ENCODE assay signal across 14 cellular contexts in the genomic region with DNA sequence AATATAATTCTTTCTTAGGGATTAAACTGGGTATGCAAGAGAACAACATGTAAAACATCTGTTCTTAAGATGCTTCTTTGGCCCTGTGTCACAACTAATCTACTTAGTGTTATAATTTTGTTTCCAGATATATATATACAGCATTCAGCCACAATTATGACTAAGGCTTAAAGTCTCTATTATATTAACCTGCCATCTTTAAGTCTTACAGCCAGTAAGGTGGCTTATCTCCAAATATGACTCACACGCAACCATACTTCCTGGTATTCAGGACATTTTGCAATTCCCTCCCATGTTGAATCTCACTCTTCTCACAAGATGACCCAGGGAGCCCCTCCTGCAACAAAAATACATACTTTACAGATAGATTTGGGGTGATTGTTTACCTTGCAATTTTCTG. TPM values are rescaled to one million over a fixed set of nuclear protein-coding genes. Genes with fewer than 3 reads are reported as not detected.
DNase-seq lines count a peak whose midpoint lies in the region; ATAC-seq and TF ChIP-seq lines count a peak whose summit lies in the region.
"Had no signal": no experiment of that assay in that cellular context is flagged by ENCODE, and none has a peak within 500 bp of the region (broad histone marks: within the 10 kb centered on the region; RNA-seq: fewer than 3 reads in every experiment).

No MANE protein-coding gene starts in this region.

- H3K9ac ChIP-seq in mesendoderm (ENCODE audit: low read length), result no peak overlapping the region

- H3K79me1 ChIP-seq in mesendoderm (ENCODE audit: low read length), result no peaks in the 10 kb centered on the region

- H3K4me1 Mint-ChIP-seq in activated naive CD8-positive, alpha-beta T cell treated with anti-CD3 and anti-CD28 coated beads, Interleukin-2, amount 50 U/mL, for 24 hours, result peaks cover 4% of the 10 kb centered on the region
- H3K4me1 Mint-ChIP-seq: natural killer cell had no signal

- no peak overlapping the region for H3K27ac Mint-ChIP-seq in activated naive CD8-positive, alpha-beta T cell treated with anti-CD3 and anti-CD28 coated beads, Interleukin-2, amount 50 U/mL, for 24 hours
- H3K27ac Mint-ChIP-seq: natural killer cell had no signal

- H3K4ac ChIP-seq in mesendoderm (ENCODE audit: low read depth, low read length), result no peak overlapping the region

- H3K79me2 ChIP-seq in mesendoderm (ENCODE audit: control insufficient read depth, insufficient read depth, low read length), result no peaks in the 10 kb centered on the region

- no peak overlapping the region for H3K4me2 ChIP-seq in mesendoderm (ENCODE audit: low read length)

- TF ChIP-seq CTCF in brain microvascular endothelial cell (IDR thresholded peaks at IDR 0.05; ENCODE audit: low read depth, low read length, missing control alignments) (no peak), ovary (IDR thresholded peaks at IDR 0.05) (no peak)

- ATAC-seq in activated naive CD8-positive, alpha-beta T cell treated with anti-CD3 and anti-CD28 coated beads, Interleukin-2, amount 50 U/mL, for 24 hours, result no peak
- no peak for ATAC-seq in GM19324 (IDR thresholded peaks at IDR 0.05; ENCODE audit: low FRiP score, unreplicated experiment)
- ATAC-seq: GM12878, natural killer cell had no signal

- H3K56ac ChIP-seq in mesendoderm (ENCODE audit: low read length), result no peak overlapping the region

- H4K5ac ChIP-seq in mesendoderm (ENCODE audit: low read length), result no peak overlapping the region

- TF ChIP-seq EP300 in ovary (IDR thresholded peaks at IDR 0.05), result no peak

- H2BK5ac ChIP-seq in mesendoderm (ENCODE audit: low read length), result no peak overlapping the region

- no peaks in the 10 kb centered on the region for H3K36me3 ChIP-seq in brain microvascular endothelial cell (replicated peaks)
- H3K36me3 ChIP-seq in mesendoderm (ENCODE audit: control insufficient read depth, insufficient read depth, low read length), result no peaks in the 10 kb centered on the region
- no peaks in the 10 kb centered on the region for H3K36me3 ChIP-seq in ovary

- H3K27ac ChIP-seq in brain microvascular endothelial cell (no peak overlapping the region), mesendoderm (ENCODE audit: low read depth, low read length) (no peak overlapping the region), ovary (no peak overlapping the region)
- H3K27ac ChIP-seq: skin epidermis had no signal

- no peaks in the 10 kb centered on the region for H3K9me3 Mint-ChIP-seq in activated naive CD8-positive, alpha-beta T cell treated with anti-CD3 and anti-CD28 coated beads, Interleukin-2, amount 50 U/mL, for 24 hours
- H3K9me3 Mint-ChIP-seq: natural killer cell had no signal

- intact Hi-C loops in ovary (cut with DNase I), result no loop called here

- H3K4me1 ChIP-seq in mesendoderm (ENCODE audit: control insufficient read depth, low read depth, low read length) (peaks cover 4% of the 10 kb centered on the region), ovary (ENCODE audit: insufficient read depth) (no peaks in the 10 kb centered on the region)
- H3K4me1 ChIP-seq: Caco-2 had no signal

- H3K27me3 ChIP-seq in brain microvascular endothelial cell (replicated peaks), result no peaks in the 10 kb centered on the region
- no peaks in the 10 kb centered on the region for H3K27me3 ChIP-seq in mesendoderm (ENCODE audit: insufficient read depth, low read length, poor library complexity)
- H3K27me3 ChIP-seq in ovary, result no peaks in the 10 kb centered on the region

- H3K23ac ChIP-seq in mesendoderm (ENCODE audit: low read length), result no peak overlapping the region

- no peak overlapping the region for H4K8ac ChIP-seq in mesendoderm (ENCODE audit: low read depth, low read length)

- peak overlapping the region; percentile 57 for H2BK15ac ChIP-seq in mesendoderm (replicated peaks; ENCODE audit: low read depth)

- H3K18ac ChIP-seq in mesendoderm (ENCODE audit: low read length), result no peak overlapping the region

- H3K36me3 Mint-ChIP-seq in activated naive CD8-positive, alpha-beta T cell treated with anti-CD3 and anti-CD28 coated beads, Interleukin-2, amount 50 U/mL, for 24 hours (ENCODE audit: low read depth), result no peaks in the 10 kb centered on the region
- H3K36me3 Mint-ChIP-seq: natural killer cell had no signal

- WGBS in mesendoderm (ENCODE audit: extremely low coverage, insufficient coverage, low lambda C conversion rate), result no CpG with 5 or more reads among the region's 1 CpG
- WGBS in ovary, 3 donors, result 61 to 81% (median 73%) methylated on average over 1 of the region's 1 CpG

- H3K4me3 ChIP-seq in brain microvascular endothelial cell (ENCODE audit: low read depth, low read length) (no peak overlapping the region), mesendoderm (ENCODE audit: low read length) (no peak overlapping the region), ovary (no peak overlapping the region)
- H3K4me3 ChIP-seq: GM12878, skin epidermis had no signal

- H3K9me3 ChIP-seq in ovary, result no peaks in the 10 kb centered on the region
- H3K9me3 ChIP-seq: Caco-2 had no signal

- peaks cover 20% of the 10 kb centered on the region for H3K27me3 Mint-ChIP-seq in activated naive CD8-positive, alpha-beta T cell treated with anti-CD3 and anti-CD28 coated beads, Interleukin-2, amount 50 U/mL, for 24 hours

- no peak for TF ChIP-seq POLR2A in ovary (IDR thresholded peaks at IDR 0.05)

- in situ Hi-C loops in brain microvascular endothelial cell (cut with HindIII; ENCODE audit: low pct_ligation_motif_present, low sequenced_read_pairs), result no loop called here

- no peak overlapping the region for H3K4me3 Mint-ChIP-seq in activated naive CD8-positive, alpha-beta T cell treated with anti-CD3 and anti-CD28 coated beads, Interleukin-2, amount 50 U/mL, for 24 hours
- H3K4me3 Mint-ChIP-seq: natural killer cell had no signal

- no peak overlapping the region for H2BK120ac ChIP-seq in mesendoderm (ENCODE audit: low read depth, low read length)

- H2AK5ac ChIP-seq in mesendoderm (ENCODE audit: low read length), result no peak overlapping the region

- DNase-seq in EL (peak; percentile 47), NCI-H226 (peak; percentile 69), brain microvascular endothelial cell (peak; percentile 83), mesendoderm (no peak), ovary (no peak), HuH-7.5 (ENCODE audit: low spot score) (no peak)
- no peak for DNase-seq in activated naive CD8-positive, alpha-beta T cell treated with anti-CD3 and anti-CD28 coated beads, Interleukin-2, amount 50 U/mL, for 24 hours
- DNase-seq: Caco-2, natural killer cell, NCI-H146, NCI-H69 had no signal

RNA-seq across cellular contexts. Expression of gene KBTBD8, which starts 6.6 kb away (rescaled TPM):
- 15.3 TPM for polyA plus RNA-seq in mesendoderm (2013, experiment 1 of 2)
- polyA plus RNA-seq in mesendoderm (2013, experiment 2 of 2), result 15.2 TPM
- total RNA-seq in ovary, result under 1 TPM; 0.12 to 0.97 (median 0.66) TPM
- polyA plus RNA-seq in ovary, result under 1 TPM; 0.07 to 0.55 TPM

Comparison
In these comparisons a context has a peak if more than half of its experiments do, and no peak if none do; other contexts are left out.
1. DNase-seq: peak in EL (single experiment), NCI-H226 (single experiment) and brain microvascular endothelial cell (single experiment); none in mesendoderm (single experiment), ovary (0 of 5), activated naive CD8-positive, alpha-beta T cell treated with anti-CD3 and anti-CD28 coated beads, Interleukin-2, amount 50 U/mL, for 24 hours (single experiment) and HuH-7.5 (single experiment).